21 cellular contexts compared by ENCODE assay signal in the genomic region with DNA sequence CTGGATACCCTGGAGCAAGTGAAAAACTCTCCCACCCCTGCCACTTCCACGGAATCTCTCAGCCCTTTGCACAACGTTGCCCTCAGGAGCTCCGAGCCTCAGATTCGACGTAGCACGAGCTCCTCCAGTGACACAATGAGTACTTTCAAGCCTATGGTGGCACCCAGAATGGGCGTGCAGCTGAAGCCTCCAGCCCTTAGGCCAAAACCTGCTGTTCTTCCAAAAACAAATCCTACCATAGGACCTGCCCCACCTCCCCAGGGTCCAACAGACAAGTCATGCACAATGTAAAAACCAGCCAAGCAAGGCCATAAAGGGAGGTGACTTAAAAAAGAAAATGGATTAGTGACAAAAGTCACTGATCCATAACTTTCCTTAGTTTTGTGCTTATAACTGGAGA.
DNase-seq lines count a peak whose midpoint lies in the region; ATAC-seq and TF ChIP-seq lines count a peak whose summit lies in the region.
"Had no signal": no experiment of that assay in that cellular context is flagged by ENCODE, and none has a peak within 500 bp of the region (broad histone marks: within the 10 kb centered on the region; RNA-seq: fewer than 3 reads in every experiment).

No MANE protein-coding gene starts in this region.

- no peaks in the 10 kb centered on the region for H3K9me3 ChIP-seq in thyroid gland
- H3K9me3 ChIP-seq: A549; BE2C; BLaER1 treated with 17β-estradiol and CSF1 and Interleukin-3, amounts not matched to agents 10 nM and 100 nM had no signal

- 50 to 60% methylated on average over 7 of the region's 7 CpGs for WGBS in thyroid gland, 2 donors

- peaks cover 10 to 12% of the 10 kb centered on the region in 2 donors for H3K4me1 ChIP-seq in thyroid gland
- H3K4me1 ChIP-seq: A549, BE2C had no signal

- peak; percentile 61 for DNase-seq in ELF-1 (ENCODE audit: low read depth, low spot score)
- DNase-seq in SK-MEL-5 (ENCODE audit: low read depth, low spot score) = peak; percentile 78
- DNase-seq in thyroid gland = peak; percentile 19 to 42
- DNase-seq in hepatic stellate cell (ENCODE audit: low spot score) = no peak
- no peak for DNase-seq in stimulated activated naive CD4-positive, alpha-beta T cell treated with Interleukin-2 at 50 U/mL for 16 hours (lab: John Stamatoyannopoulos, UW)
- DNase-seq: 8988T; ACHN; AML-193; BE2C; Calu3; CD4-positive, alpha-beta T cell; CD8-positive, alpha-beta memory T cell; DMS53; DMS79 treated with DMSO at 0.1 percent for 48 hours; H9; HFFc6 had no signal

- H3K4me3 ChIP-seq in thyroid gland (replicated peaks in 1 of 3) = no peak overlapping the region
- H3K4me3 ChIP-seq: A549; BLaER1 treated with 17β-estradiol and CSF1 and Interleukin-3, amounts not matched to agents 10 nM and 100 nM; GM23338 had no signal

- peak overlapping the region; percentile 4 to 30 (median 14) for H3K27ac ChIP-seq in thyroid gland
- H3K27ac ChIP-seq: A549; BLaER1 treated with 17β-estradiol and CSF1 and Interleukin-3, amounts not matched to agents 10 nM and 100 nM had no signal

- intact Hi-C loops in thyroid gland (cut with DNase I) = no loop called here

- no peaks in the 10 kb centered on the region for H3K27me3 ChIP-seq in thyroid gland
- H3K27me3 ChIP-seq: BE2C; BLaER1 treated with 17β-estradiol and CSF1 and Interleukin-3, amounts not matched to agents 10 nM and 100 nM had no signal

- in situ Hi-C loops in SK-MEL-5 (cut with HindIII; ENCODE audit: low pct_unique_long_range_greater_than_20kb, low sequenced_read_pairs) = no loop called here

- no peak for TF ChIP-seq POLR2A in thyroid gland (IDR thresholded peaks at IDR 0.05)

- peaks cover 0 to 2% of the 10 kb centered on the region in 2 donors for H3K36me3 ChIP-seq in thyroid gland

- no peak for TF ChIP-seq CTCF in thyroid gland (IDR thresholded peaks at IDR 0.05)

- ATAC-seq in esophagus mucosa (peak; percentile 81), GM19455 (IDR thresholded peaks at IDR 0.05; ENCODE audit: unreplicated experiment) (no peak)
- ATAC-seq: A549, GM23338 had no signal

Comparison
In these comparisons a context has a peak if more than half of its experiments do, and no peak if none do; other contexts are left out.
1. DNase-seq: peak in ELF-1 (single experiment), SK-MEL-5 (single experiment) and thyroid gland (2 of 2); none in hepatic stellate cell (single experiment) and stimulated activated naive CD4-positive, alpha-beta T cell treated with Interleukin-2 at 50 U/mL for 16 hours (single experiment).